ENCODE assay signal across 8 cellular contexts in genomic region chr16:89491238-89491869, GRCh38. TPM values are rescaled to one million over a fixed set of nuclear protein-coding genes. Genes with fewer than 3 reads are reported as not detected.
DNase-seq lines count a peak whose midpoint lies in the region; ATAC-seq and TF ChIP-seq lines count a peak whose summit lies in the region.

No MANE protein-coding gene starts in this region.

- peaks cover 17% of the 10 kb centered on the region for H3K4me1 ChIP-seq in HEK293 (ENCODE audit: control insufficient read depth, insufficient read depth, low read length)

- CTCF ChIA-PET in HEK293 (lab: Yijun Ruan, JAX), result interaction anchor here (0.6 to 0.7 kb wide), 3 partner anchors 11 to 748 kb away, joined by 3 to 4 read pairs (median 3); no protein-coding TSS in a partner anchor
- CTCF ChIA-PET in activated CD8-positive, alpha-beta T cell treated with anti-CD3 and anti-CD28 coated beads for 36 hours (lab: Charles Lee), result interaction anchor here (1.2 kb wide), 1 partner anchor 214 kb away, joined by 4 read pairs; no protein-coding TSS in a partner anchor

- H3K36me3 Mint-ChIP-seq in activated CD8-positive, alpha-beta T cell treated with anti-CD3 and anti-CD28 coated beads for 36 hours (ENCODE audit: low read depth), result peaks cover 24% of the 10 kb centered on the region
- peaks cover 20 to 30% of the 10 kb centered on the region in 2 donors for H3K36me3 Mint-ChIP-seq in stimulated activated naive B cell treated with anti-CD40 and anti-IgM and Interleukin-4, amounts not matched to agents 10 μg/mL and 1 μg/mL and 100 μg/mL, for 72 hours

- DNase-seq in AG08395 (ENCODE audit: low spot score) (peak; percentile 35), GOT3 (lab: John Stamatoyannopoulos, UW) (no peak)
- DNase-seq in activated CD8-positive, alpha-beta T cell treated with anti-CD3 and anti-CD28 coated beads for 36 hours, result no peak
- DNase-seq in stimulated activated naive B cell treated with anti-CD40 and anti-IgM and Interleukin-4, amounts not matched to agents 10 μg/mL and 1 μg/mL and 100 μg/mL, for 72 hours, result no peak
- DNase-seq in stimulated activated CD8-positive, alpha-beta memory T cell treated with anti-CD3 and anti-CD28 coated beads, Interleukin-4, amount 100 ng/mL, for 48 hours, result no peak

- no peak for TF ChIP-seq CTCF in HEK293 (tag by site-specific recombination; IDR thresholded peaks at IDR 0.05)
- peak; percentile 27 for TF ChIP-seq CTCF in activated CD8-positive, alpha-beta T cell treated with anti-CD3 and anti-CD28 coated beads for 36 hours (IDR thresholded peaks at IDR 0.05)

- no peaks in the 10 kb centered on the region for H3K9me3 Mint-ChIP-seq in activated CD8-positive, alpha-beta T cell treated with anti-CD3 and anti-CD28 coated beads for 36 hours
- H3K9me3 Mint-ChIP-seq in stimulated activated naive B cell treated with anti-CD40 and anti-IgM and Interleukin-4, amounts not matched to agents 10 μg/mL and 1 μg/mL and 100 μg/mL, for 72 hours, result no peaks in the 10 kb centered on the region

- intact Hi-C loops in activated CD8-positive, alpha-beta T cell treated with anti-CD3 and anti-CD28 coated beads for 36 hours (cut with micrococcal nuclease), result no loop called here

- H3K27ac Mint-ChIP-seq in activated CD8-positive, alpha-beta T cell treated with anti-CD3 and anti-CD28 coated beads for 36 hours, result peak overlapping the region; percentile 88
- H3K27ac Mint-ChIP-seq in stimulated activated naive B cell treated with anti-CD40 and anti-IgM and Interleukin-4, amounts not matched to agents 10 μg/mL and 1 μg/mL and 100 μg/mL, for 72 hours, result peak overlapping the region; percentile 87

- H3K9me3 ChIP-seq in HEK293 (ENCODE audit: control insufficient read depth, insufficient read depth, low read depth, low read length), result no peaks in the 10 kb centered on the region

- POLR2A ChIA-PET in HEK293 (lab: Yijun Ruan, JAX), result interaction anchor here (1.0 kb wide), 1 partner anchor 249 kb away, joined by 3 read pairs; no protein-coding TSS in a partner anchor
- POLR2A ChIA-PET in activated CD8-positive, alpha-beta T cell treated with anti-CD3 and anti-CD28 coated beads for 36 hours (lab: Charles Lee), result interaction anchor here (1.0 to 4.3 kb wide), 4 partner anchors 13 to 158 kb away, joined by 3 to 39 read pairs (median 8); partner anchors contain the start of gene SPG7

- H3K4me1 Mint-ChIP-seq in activated CD8-positive, alpha-beta T cell treated with anti-CD3 and anti-CD28 coated beads for 36 hours (ENCODE audit: low read depth), result peaks cover 39% of the 10 kb centered on the region
- peaks cover 31 to 45% of the 10 kb centered on the region in 2 donors for H3K4me1 Mint-ChIP-seq in stimulated activated naive B cell treated with anti-CD40 and anti-IgM and Interleukin-4, amounts not matched to agents 10 μg/mL and 1 μg/mL and 100 μg/mL, for 72 hours

- ATAC-seq in activated CD8-positive, alpha-beta T cell treated with anti-CD3 and anti-CD28 coated beads for 36 hours, result no peak
- ATAC-seq in stimulated activated naive B cell treated with anti-CD40 and anti-IgM and Interleukin-4, amounts not matched to agents 10 μg/mL and 1 μg/mL and 100 μg/mL, for 72 hours (replicated peaks), result no peak
- no peak for ATAC-seq in HG03025 (IDR thresholded peaks at IDR 0.05; ENCODE audit: low FRiP score, unreplicated experiment)

- H3K27me3 Mint-ChIP-seq in activated CD8-positive, alpha-beta T cell treated with anti-CD3 and anti-CD28 coated beads for 36 hours, result no peaks in the 10 kb centered on the region
- H3K27me3 Mint-ChIP-seq in stimulated activated naive B cell treated with anti-CD40 and anti-IgM and Interleukin-4, amounts not matched to agents 10 μg/mL and 1 μg/mL and 100 μg/mL, for 72 hours, result no peaks in the 10 kb centered on the region

- H3K4me3 Mint-ChIP-seq in activated CD8-positive, alpha-beta T cell treated with anti-CD3 and anti-CD28 coated beads for 36 hours, result peak overlapping the region; percentile 84
- peak overlapping the region; percentile 81 to 91 for H3K4me3 Mint-ChIP-seq in stimulated activated naive B cell treated with anti-CD40 and anti-IgM and Interleukin-4, amounts not matched to agents 10 μg/mL and 1 μg/mL and 100 μg/mL, for 72 hours

- peak overlapping the region; percentile 81 for H3K4me3 ChIP-seq in HEK293 (ENCODE audit: low read depth, low read length)
- H3K4me3 ChIP-seq in iPS-11a (ENCODE audit: low read depth, low read length), result peak overlapping the region; percentile 76

- H3K27ac ChIP-seq in HEK293 (ENCODE audit: extremely low read depth, low read depth, low read length), result peak overlapping the region; percentile 66

- no peaks in the 10 kb centered on the region for H3K36me3 ChIP-seq in HEK293 (ENCODE audit: control insufficient read depth in 2 of 2, insufficient read depth in 1 of 2, low read length in 2 of 2)

TF ChIP-seq in HEK293, 187 proteins besides CTCF, POLR2A, EP300 and RAD21:
- TF ChIP-seq ZSCAN16 (tag by site-specific recombination; IDR thresholded peaks at IDR 0.05) (no peak), ZNF560 (tag by site-specific recombination; IDR thresholded peaks at IDR 0.05; ENCODE audit: borderline replicate concordance) (no peak), ZBTB26 (tag by site-specific recombination; optimal IDR thresholded peaks at IDR 0.05) (peak; percentile 23), BCL11A (tag by site-specific recombination; IDR thresholded peaks at IDR 0.05; ENCODE audit: low read depth) (no peak), ZNF391 (tag by site-specific recombination; IDR thresholded peaks at IDR 0.05; ENCODE audit: borderline replicate concordance, low read depth) (no peak), ZNF510 (tag by site-specific recombination; IDR thresholded peaks at IDR 0.05; ENCODE audit: insufficient replicate concordance) (no peak), ZIC2 (tag by site-specific recombination; IDR thresholded peaks at IDR 0.05) (no peak), ZNF521 (tag by site-specific recombination; IDR thresholded peaks at IDR 0.05) (no peak), ZNF335 (tag by site-specific recombination; conservative IDR thresholded peaks at IDR 0.05) (peak; percentile 52; the same call in 1 of the 2 replicates), ZSCAN18 (tag by site-specific recombination; IDR thresholded peaks at IDR 0.05) (no peak), ZNF692 (tag by site-specific recombination; IDR thresholded peaks at IDR 0.05) (0 out of 2 replicates have a peak, but pooled peaks have one; percentile 2), ZNF596 (tag by site-specific recombination; IDR thresholded peaks at IDR 0.05) (peak; percentile 25; the same call in 1 of the 2 replicates), ZBTB17 (tag by site-specific recombination; IDR thresholded peaks at IDR 0.05) (0 out of 2 replicates have a peak, but pooled peaks have one; percentile 41)
TF ChIP-seq in HEK293: peak in this region for 5.

RNA-seq across cellular contexts. Expression of gene ANKRD11, which starts 1.0 kb away (rescaled TPM):
- 100 to 1,000 TPM; 145 to 147 TPM for total RNA-seq in activated CD8-positive, alpha-beta T cell treated with anti-CD3 and anti-CD28 coated beads for 36 hours

RNA-seq across cellular contexts. Expression of gene SPG7, which starts 16.8 kb away (rescaled TPM):
- 10 to 100 TPM; 78.6 to 79.8 TPM for total RNA-seq in activated CD8-positive, alpha-beta T cell treated with anti-CD3 and anti-CD28 coated beads for 36 hours
